ENCODE assay signal across 30 cellular contexts in the genomic region with DNA sequence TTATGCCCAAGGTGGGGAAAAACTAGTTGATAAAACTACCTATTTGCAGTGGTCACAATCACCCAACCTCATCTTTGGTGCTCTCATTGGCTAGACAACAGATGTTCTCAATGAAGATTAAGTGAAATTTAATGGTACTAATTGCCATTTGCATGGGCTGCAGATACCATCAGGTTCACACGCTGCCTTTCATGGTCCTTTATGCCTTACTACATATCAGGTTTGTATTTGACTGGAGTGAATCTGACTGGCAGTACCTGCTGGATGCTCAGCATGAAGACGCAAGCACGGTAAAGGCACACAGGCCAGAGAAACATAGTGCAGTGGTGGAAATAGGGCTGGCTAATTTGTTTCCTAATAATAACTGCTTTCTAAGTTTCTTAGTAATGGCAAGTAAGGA. TPM values are rescaled to one million over a fixed set of nuclear protein-coding genes. Genes with fewer than 3 reads are reported as not detected.
"Had no signal": no experiment of that assay in that cellular context is flagged by ENCODE, and none has a peak within 500 bp of the region (broad histone marks: within the 10 kb centered on the region; RNA-seq: fewer than 3 reads in every experiment).

No MANE protein-coding gene starts in this region.

- H3K27me3 Mint-ChIP-seq: progenitor cell of endocrine pancreas; stimulated activated naive B cell treated with anti-CD40 and anti-IgM and Interleukin-4, amounts not matched to agents 10 μg/mL and 1 μg/mL and 100 μg/mL, for 72 hours; stimulated activated naive CD8-positive, alpha-beta T cell treated with anti-CD3 and anti-CD28 coated beads, Interleukin-15, Interleukin-2, amounts not matched to agents 100 ng/mL and 50 ng/mL, for 24 hours had no signal

- H3K4me2 ChIP-seq: neural progenitor cell had no signal

- H3K4me1 ChIP-seq: parathyroid adenoma, psoas muscle, right lobe of liver, sigmoid colon, stomach, thyroid gland, tibial nerve, upper lobe of left lung, vagina had no signal

- H2AFZ ChIP-seq: neural progenitor cell, parathyroid adenoma had no signal

- H3K79me2 ChIP-seq: parathyroid adenoma had no signal

- H3K9ac ChIP-seq: neural progenitor cell, parathyroid adenoma had no signal

- H3K4me3 ChIP-seq: neural progenitor cell, ovary, psoas muscle, right lobe of liver, sigmoid colon, stomach, thoracic aorta, thyroid gland, tibial nerve, upper lobe of left lung, vagina had no signal

- DNase-seq: occipital lobe; ovary; posterior cingulate gyrus; psoas muscle; right cardiac atrium; right lobe of liver; sigmoid colon; small intestine; stimulated activated CD4-positive, alpha-beta T cell treated with anti-CD3 and anti-CD28 coated beads, Interleukin-15, amount 100 ng/mL, for 24 hours; stimulated activated CD4-positive, alpha-beta T cell treated with anti-CD3 and anti-CD28 coated beads, Interleukin-2, amount 100 ng/mL, for 24 hours; stimulated activated CD4-positive, alpha-beta T cell treated with anti-CD3 and anti-CD28 coated beads, Interleukin-2, amount 100 ng/mL, for 48 hours; stimulated activated CD4-positive, alpha-beta T cell treated with anti-CD3 and anti-CD28 coated beads, Interleukin-4, amount 100 ng/mL, for 24 hours; stimulated activated naive B cell treated with anti-CD40 and anti-IgM and Interleukin-4, amounts not matched to agents 10 μg/mL and 1 μg/mL and 100 μg/mL, for 72 hours; stimulated activated naive CD4-positive, alpha-beta T cell treated with Interleukin-2 at 50 U/mL for 16 hours; stomach; thyroid gland; trophoblast cell; upper lobe of left lung had no signal

- H3K9me3 ChIP-seq: ovary, psoas muscle, right lobe of liver, sigmoid colon, stomach, thoracic aorta, thyroid gland, tibial nerve, upper lobe of left lung, vagina had no signal

- H3K4me3 Mint-ChIP-seq: nephron; neural progenitor cell; stimulated activated effector memory CD8-positive, alpha-beta T cell treated with anti-CD3 and anti-CD28 coated beads, Interleukin-12 subunit alpha, Interleukin-12 subunit beta, amount 100 ng/mL, for 72 hours; stimulated activated naive B cell treated with anti-CD40 and anti-IgM and Interleukin-4, amounts not matched to agents 10 μg/mL and 1 μg/mL and 100 μg/mL, for 72 hours; stimulated activated naive CD8-positive, alpha-beta T cell treated with anti-CD3 and anti-CD28 coated beads, Interleukin-15, Interleukin-2, amounts not matched to agents 100 ng/mL and 50 ng/mL, for 24 hours had no signal

- H3K36me3 ChIP-seq: neural progenitor cell, ovary, right lobe of liver, sigmoid colon, stomach, thoracic aorta, thyroid gland, tibial nerve, upper lobe of left lung, vagina had no signal

- H3K9me3 Mint-ChIP-seq: nephron; neural progenitor cell; stimulated activated effector memory CD8-positive, alpha-beta T cell treated with anti-CD3 and anti-CD28 coated beads, Interleukin-12 subunit alpha, Interleukin-12 subunit beta, amount 100 ng/mL, for 72 hours; stimulated activated naive B cell treated with anti-CD40 and anti-IgM and Interleukin-4, amounts not matched to agents 10 μg/mL and 1 μg/mL and 100 μg/mL, for 72 hours; stimulated activated naive CD8-positive, alpha-beta T cell treated with anti-CD3 and anti-CD28 coated beads, Interleukin-15, Interleukin-2, amounts not matched to agents 100 ng/mL and 50 ng/mL, for 24 hours had no signal

- H3K27ac ChIP-seq: neural progenitor cell, ovary, parathyroid adenoma, psoas muscle, right lobe of liver, sigmoid colon, stomach, thoracic aorta, thyroid gland, tibial nerve, upper lobe of left lung, vagina had no signal

- H3K4me1 Mint-ChIP-seq: neural progenitor cell; stimulated activated effector memory CD8-positive, alpha-beta T cell treated with anti-CD3 and anti-CD28 coated beads, Interleukin-12 subunit alpha, Interleukin-12 subunit beta, amount 100 ng/mL, for 72 hours; stimulated activated naive B cell treated with anti-CD40 and anti-IgM and Interleukin-4, amounts not matched to agents 10 μg/mL and 1 μg/mL and 100 μg/mL, for 72 hours had no signal

- H3K27me3 ChIP-seq: neural progenitor cell, ovary, sigmoid colon, stomach, thyroid gland, upper lobe of left lung, vagina had no signal

- ATAC-seq: psoas muscle; right cardiac atrium; right lobe of liver; stimulated activated effector memory CD8-positive, alpha-beta T cell treated with anti-CD3 and anti-CD28 coated beads, Interleukin-12 subunit alpha, Interleukin-12 subunit beta, amount 100 ng/mL, for 72 hours; stimulated activated naive B cell treated with anti-CD40 and anti-IgM and Interleukin-4, amounts not matched to agents 10 μg/mL and 1 μg/mL and 100 μg/mL, for 72 hours had no signal

- H3K27ac Mint-ChIP-seq: nephron; neural progenitor cell; progenitor cell of endocrine pancreas; stimulated activated effector memory CD8-positive, alpha-beta T cell treated with anti-CD3 and anti-CD28 coated beads, Interleukin-12 subunit alpha, Interleukin-12 subunit beta, amount 100 ng/mL, for 72 hours; stimulated activated naive B cell treated with anti-CD40 and anti-IgM and Interleukin-4, amounts not matched to agents 10 μg/mL and 1 μg/mL and 100 μg/mL, for 72 hours; stimulated activated naive CD8-positive, alpha-beta T cell treated with anti-CD3 and anti-CD28 coated beads, Interleukin-15, Interleukin-2, amounts not matched to agents 100 ng/mL and 50 ng/mL, for 24 hours had no signal

- H3K36me3 Mint-ChIP-seq: neural progenitor cell; stimulated activated effector memory CD8-positive, alpha-beta T cell treated with anti-CD3 and anti-CD28 coated beads, Interleukin-12 subunit alpha, Interleukin-12 subunit beta, amount 100 ng/mL, for 72 hours; stimulated activated naive B cell treated with anti-CD40 and anti-IgM and Interleukin-4, amounts not matched to agents 10 μg/mL and 1 μg/mL and 100 μg/mL, for 72 hours had no signal

RNA-seq across cellular contexts. Expression of a gene that starts 48.3 kb away (rescaled TPM):
- total RNA-seq: osteoblast, psoas muscle, subcutaneous adipose tissue, thoracic aorta, thyroid gland, upper lobe of left lung, ureter, vagina had no signal
- polyA plus RNA-seq: right cardiac atrium had no signal
